In the genomic region with DNA sequence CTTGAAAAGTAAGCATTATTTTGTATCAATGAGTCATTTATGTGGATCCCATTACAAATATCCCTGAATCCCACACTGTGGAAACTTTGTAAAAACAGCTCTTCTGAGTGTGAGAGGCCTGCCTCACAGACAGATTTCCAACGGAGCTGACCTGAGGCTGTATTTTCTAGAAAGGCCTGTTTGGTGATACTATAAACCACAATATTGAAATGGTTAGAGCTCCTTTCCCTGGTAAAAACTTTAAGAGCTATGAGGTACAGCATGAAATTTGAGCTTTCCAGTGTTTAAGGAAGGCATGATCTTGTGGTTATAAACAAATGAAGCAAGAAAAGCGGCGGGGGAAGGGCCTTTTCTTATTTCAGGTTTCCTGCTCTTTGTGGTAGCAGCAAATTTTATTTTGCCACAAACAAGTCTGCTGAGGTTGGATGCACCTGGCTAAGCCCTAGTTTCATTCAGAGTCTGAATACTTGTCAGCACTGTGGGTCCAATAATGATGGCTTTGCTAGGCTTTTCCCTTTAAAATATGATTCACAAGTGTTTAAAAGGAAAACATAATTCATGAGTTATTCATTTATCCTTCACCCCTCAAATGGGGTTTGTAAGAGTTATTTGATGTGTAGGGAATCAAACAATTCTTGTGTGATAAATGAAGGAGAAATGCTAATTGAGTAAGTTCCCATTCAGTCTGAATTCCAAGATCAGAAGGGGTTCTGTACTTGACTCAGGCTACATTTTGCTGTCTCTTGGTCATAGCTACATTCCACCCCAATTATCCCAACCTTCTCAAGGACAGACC, we compare ENCODE assay signal across 9 cellular contexts.
DNase-seq lines count a peak whose midpoint lies in the region; ATAC-seq, FAIRE-seq and TF ChIP-seq lines count a peak whose summit lies in the region.
"Had no signal": no experiment of that assay in that cellular context is flagged by ENCODE, and none has a peak within 500 bp of the region (broad histone marks: within the 10 kb centered on the region; RNA-seq: fewer than 3 reads in every experiment).

No MANE protein-coding gene starts in this region.

- DNase-seq in ELR (ENCODE audit: low read depth), result peak; percentile 74
- DNase-seq in HS-5 (ENCODE audit: low read depth), result peak; percentile 65
- DNase-seq in cardiac fibroblast (ENCODE audit: low read depth in 2 of 2), result peak; percentile 17 to 39
- no peak for DNase-seq in NCI-H2081 (lab: John Stamatoyannopoulos, UW)
- DNase-seq in stimulated activated CD4-positive, alpha-beta T cell treated with anti-CD3 and anti-CD28 coated beads, Interleukin-4, amount 100 ng/mL, for 4 hours, result no peak
- DNase-seq in activated gamma-delta T cell (lab: John Stamatoyannopoulos, UW), result no peak
- DNase-seq in D721Med (ENCODE audit: insufficient read length, low spot score), result no peak

- no peak overlapping the region for H3K4me3 ChIP-seq in cardiac fibroblast (replicated peaks in 1 of 2; ENCODE audit: low read depth in 2 of 2, low read length in 2 of 2)
- H3K4me3 ChIP-seq: thoracic aorta had no signal

- FAIRE-seq in D721Med (lab: Jason Lieb, UNC), result no peak

- ATAC-seq in GM21576 (IDR thresholded peaks at IDR 0.05; ENCODE audit: unreplicated experiment), result peak; percentile 93

- TF ChIP-seq CTCF in cardiac fibroblast (IDR thresholded peaks at IDR 0.05; ENCODE audit: low read depth, low read length) (no peak), D721Med (IDR thresholded peaks at IDR 0.05; ENCODE audit: insufficient read depth, missing control alignments) (no peak)

Comparison
In these comparisons a context has a peak if more than half of its experiments do, and no peak if none do; other contexts are left out.
1. DNase-seq: peak in ELR (single experiment), HS-5 (single experiment) and cardiac fibroblast (2 of 2); none in NCI-H2081 (0 of 2), stimulated activated CD4-positive, alpha-beta T cell treated with anti-CD3 and anti-CD28 coated beads, Interleukin-4, amount 100 ng/mL, for 4 hours (0 of 2), activated gamma-delta T cell (single experiment) and D721Med (single experiment).